ENCODE assay signal across 1 cellular context in the genomic region with DNA sequence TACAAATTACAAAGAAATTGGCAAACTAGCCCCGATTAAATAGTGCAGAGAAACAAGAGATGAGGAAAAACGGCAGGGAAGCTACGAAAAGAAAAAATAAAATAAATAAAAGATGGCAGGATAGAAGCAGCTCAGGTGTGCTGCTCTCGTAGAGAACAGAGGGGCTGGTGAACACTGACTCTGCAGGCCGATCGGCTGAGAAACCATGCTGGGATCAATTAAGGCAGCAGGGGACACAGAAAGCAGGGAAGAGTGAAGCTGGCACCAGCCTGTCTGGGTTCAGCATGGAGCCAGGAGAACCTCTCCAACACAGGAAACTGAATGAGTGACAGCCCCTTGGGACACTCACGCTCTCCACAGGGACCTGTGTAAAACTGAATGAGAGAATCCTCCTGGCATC.
TF ChIP-seq lines count a peak whose summit lies in the region.

No MANE protein-coding gene starts in this region.

TF ChIP-seq in GM23338, 12 proteins besides CTCF, POLR2A, EP300 and RAD21 (continued from another document):
- TF ChIP-seq ZNF462 (CRISPR knock-in tag; IDR thresholded peaks at IDR 0.05) (no peak), POLR2AphosphoS5 (IDR thresholded peaks at IDR 0.05; ENCODE audit: low read depth) (no peak), CREB1 (CRISPR knock-in tag; IDR thresholded peaks at IDR 0.05; ENCODE audit: low read depth) (no peak), NANOG (IDR thresholded peaks at IDR 0.05; ENCODE audit: borderline replicate concordance) (no peak)
